Comparison of ENCODE assay signal across 8 cellular contexts in the genomic region with DNA sequence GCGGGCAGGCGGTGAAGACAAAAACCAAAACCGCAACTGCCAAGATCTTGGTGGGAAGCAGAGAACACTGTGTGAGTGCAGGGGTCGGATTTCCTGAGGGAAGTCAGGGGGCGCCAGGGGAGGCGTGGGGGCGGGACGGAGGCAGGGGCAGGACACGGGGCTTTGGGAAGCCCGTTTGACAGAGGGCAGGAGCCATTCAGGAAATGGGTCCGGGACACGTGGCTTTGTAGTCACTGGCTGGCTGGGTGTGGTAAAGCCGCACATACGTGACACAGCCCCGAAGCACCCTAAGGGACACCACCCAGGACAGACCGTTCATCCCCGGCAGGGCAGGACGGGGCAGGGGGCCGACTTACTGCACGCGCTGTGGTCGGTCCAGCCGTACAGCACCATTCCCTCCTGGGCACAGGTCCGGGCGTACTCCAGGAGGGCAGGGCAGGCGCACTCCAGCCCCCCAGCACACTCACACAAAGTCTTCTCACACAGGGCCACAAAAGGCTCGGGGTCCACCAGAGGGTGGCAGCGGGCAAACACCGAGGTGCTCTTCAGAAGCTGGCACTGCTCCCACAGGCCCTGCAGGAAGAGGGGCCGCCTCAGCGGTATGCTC. TPM values are rescaled to one million over a fixed set of nuclear protein-coding genes. Genes with fewer than 3 reads are reported as not detected.
A peak's percentile ranks its signal among the peaks of the same experiment; 100 is the strongest.
DNase-seq lines count a peak whose midpoint lies in the region; ATAC-seq and TF ChIP-seq lines count a peak whose summit lies in the region.

No MANE protein-coding gene starts in this region.

- no peak overlapping the region for H3K27ac Mint-ChIP-seq in IgD-negative memory B cell
- H3K27ac Mint-ChIP-seq in activated T-cell treated with anti-CD3 and anti-CD28 coated beads, Interleukin-2, amount 50 U/mL, for 72 hours, result no peak overlapping the region

- peaks cover 7 to 15% (median 10%) of the 10 kb centered on the region in 3 donors for H3K4me1 Mint-ChIP-seq in IgD-negative memory B cell
- H3K4me1 Mint-ChIP-seq in activated T-cell treated with anti-CD3 and anti-CD28 coated beads, Interleukin-2, amount 50 U/mL, for 72 hours (ENCODE audit: low read depth), result peaks cover 23% of the 10 kb centered on the region

- H3K4me3 Mint-ChIP-seq in IgD-negative memory B cell, result peak overlapping the region in 3 of 4 donors; percentile 70 to 90 (median 80)
- peak overlapping the region; percentile 70 to 85 for H3K4me3 Mint-ChIP-seq in activated T-cell treated with anti-CD3 and anti-CD28 coated beads, Interleukin-2, amount 50 U/mL, for 72 hours

- H3K27me3 ChIP-seq in kidney epithelial cell (ENCODE audit: control insufficient read depth, insufficient read depth, low read length), result no peaks in the 10 kb centered on the region

- no peaks in the 10 kb centered on the region for H3K9me3 Mint-ChIP-seq in IgD-negative memory B cell
- H3K9me3 Mint-ChIP-seq in activated T-cell treated with anti-CD3 and anti-CD28 coated beads, Interleukin-2, amount 50 U/mL, for 72 hours, result no peaks in the 10 kb centered on the region

- peaks cover 50% of the 10 kb centered on the region for H3K27me3 Mint-ChIP-seq in IgD-negative memory B cell
- H3K27me3 Mint-ChIP-seq in activated T-cell treated with anti-CD3 and anti-CD28 coated beads, Interleukin-2, amount 50 U/mL, for 72 hours (ENCODE audit: low read depth), result peaks cover 55% of the 10 kb centered on the region

- TF ChIP-seq CTCF in kidney epithelial cell (IDR thresholded peaks at IDR 0.05; ENCODE audit: insufficient read depth, low read length, poor library complexity, severe bottlenecking), result peak; percentile 2

- no peaks in the 10 kb centered on the region for H3K36me3 Mint-ChIP-seq in IgD-negative memory B cell
- no peaks in the 10 kb centered on the region for H3K36me3 Mint-ChIP-seq in activated T-cell treated with anti-CD3 and anti-CD28 coated beads, Interleukin-2, amount 50 U/mL, for 72 hours (ENCODE audit: insufficient read depth in 2 of 2)

- peak; percentile 86 to 91 for ATAC-seq in activated T-cell treated with anti-CD3 and anti-CD28 coated beads, Interleukin-2, amount 50 U/mL, for 72 hours (replicated peaks in 1 of 2)
- no peak for ATAC-seq in GM18867 (IDR thresholded peaks at IDR 0.05; ENCODE audit: unreplicated experiment)
- ATAC-seq in HG03097 (IDR thresholded peaks at IDR 0.05; ENCODE audit: low FRiP score, unreplicated experiment), result no peak
- no peak for ATAC-seq in GM19395 (IDR thresholded peaks at IDR 0.05; ENCODE audit: unreplicated experiment)
- ATAC-seq in GM18907 (IDR thresholded peaks at IDR 0.05; ENCODE audit: unreplicated experiment), result no peak

- no peaks in the 10 kb centered on the region for H3K36me3 ChIP-seq in kidney epithelial cell (ENCODE audit: control insufficient read depth, insufficient read depth, low read length)

- H3K4me3 ChIP-seq in kidney epithelial cell (ENCODE audit: low read depth, low read length), result no peak overlapping the region

- peak; percentile 40 to 60 for DNase-seq in activated T-cell treated with anti-CD3 and anti-CD28 coated beads, Interleukin-2, amount 50 U/mL, for 72 hours
- DNase-seq in kidney epithelial cell (ENCODE audit: low read depth), result no peak
- DNase-seq in stimulated activated CD8-positive, alpha-beta memory T cell treated with anti-CD3 and anti-CD28 coated beads, Interleukin-15, amount 100 ng/mL, for 48 hours (ENCODE audit: low read depth in 2 of 2), result peak; percentile 15 to 18

RNA-seq across cellular contexts. Expression of a gene that starts 49.4 kb away (rescaled TPM):
- 0.11 TPM for polyA plus RNA-seq in IgD-negative memory B cell
- total RNA-seq in activated T-cell treated with anti-CD3 and anti-CD28 coated beads, Interleukin-2, amount 50 U/mL, for 72 hours, result under 1 TPM; 0.02 TPM
- 0.42 and 1.5 TPM in 2 replicates for total RNA-seq in kidney epithelial cell

Comparison
In these comparisons a context has a peak if more than half of its experiments do, and no peak if none do; other contexts are left out.
1. ATAC-seq: peak in activated T-cell treated with anti-CD3 and anti-CD28 coated beads, Interleukin-2, amount 50 U/mL, for 72 hours (2 of 2); none in GM18867 (single experiment), HG03097 (single experiment), GM19395 (single experiment) and GM18907 (single experiment).